Comparison of ENCODE assay signal across 6 cellular contexts in genomic region chr15:74082450-74082849, GRCh38. TPM values are rescaled to one million over a fixed set of nuclear protein-coding genes. Genes with fewer than 3 reads are reported as not detected.
"Had no signal": no experiment of that assay in that cellular context is flagged by ENCODE, and none has a peak within 500 bp of the region (broad histone marks: within the 10 kb centered on the region; RNA-seq: fewer than 3 reads in every experiment).

GOLGA6A (minus strand) TSS chr15:74082550; CDS start chr15:74082509, 41 bp downstream.

RNA-seq across cellular contexts. Expression of gene GOLGA6A, which starts in this region (rescaled TPM):
- total RNA-seq: temporal lobe, transverse colon, upper lobe of right lung, ureter, urinary bladder had no signal
- polyA plus RNA-seq: stomach had no signal
